In the genomic region with DNA sequence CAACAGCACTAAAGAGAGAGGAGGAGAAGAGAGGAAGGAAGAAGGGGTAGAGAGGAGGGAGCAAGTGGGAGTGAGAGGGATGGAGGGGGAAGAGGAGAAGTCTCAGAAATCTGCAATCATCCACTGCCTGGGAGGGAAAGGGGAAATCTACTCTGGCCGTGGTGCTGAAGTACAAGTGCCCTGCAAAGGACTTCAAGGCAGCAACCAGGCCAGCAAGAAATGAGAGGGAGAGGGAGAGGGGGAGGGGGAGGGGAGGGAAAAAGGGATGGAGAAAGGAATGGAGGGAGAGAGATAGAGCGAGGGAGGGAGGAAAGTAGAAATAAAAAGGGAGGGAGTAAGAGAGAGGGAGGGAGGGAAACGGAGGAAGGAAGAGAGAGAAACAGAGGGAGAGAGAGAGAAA, we compare ENCODE assay signal across 20 cellular contexts.
"Had no signal": no experiment of that assay in that cellular context is flagged by ENCODE, and none has a peak within 500 bp of the region (broad histone marks: within the 10 kb centered on the region; RNA-seq: fewer than 3 reads in every experiment).

No MANE protein-coding gene starts in this region.

- H3K9me3 ChIP-seq: adrenal gland, pancreas, transverse colon had no signal

- H3K4me3 ChIP-seq: adrenal gland, esophagus squamous epithelium, lung, pancreas, skin epidermis, transverse colon had no signal

- ATAC-seq: activated CD8-positive, alpha-beta T cell treated with anti-CD3 and anti-CD28 coated beads for 36 hours; activated T-cell treated with anti-CD3 and anti-CD28 coated beads, Interleukin-2, amount 50 U/mL, for 4 hours; left colon; pancreas had no signal

- DNase-seq: activated B cell treated with CpG ODN at 0.5 μM for 24 hours; activated CD4-positive, alpha-beta T cell treated with anti-CD3 and anti-CD28 coated beads for 48 hours; activated CD8-positive, alpha-beta T cell treated with anti-CD3 and anti-CD28 coated beads for 36 hours; activated effector memory CD4-positive, alpha-beta T cell treated with anti-CD3 and anti-CD28 coated beads, Interleukin-2, amount 50 U/mL, for 16 hours; activated T-cell treated with anti-CD3 and anti-CD28 coated beads, Interleukin-2, amount 50 U/mL, for 4 hours; adrenal gland; esophagus squamous epithelium; hypothalamus; left colon; midbrain; pancreas; retina; stimulated activated CD4-positive, alpha-beta T cell treated with anti-CD3 and anti-CD28 coated beads, Interleukin-15, amount 100 ng/mL, for 24 hours; stimulated activated CD4-positive, alpha-beta T cell treated with anti-CD3 and anti-CD28 coated beads, Interleukin-4, amount 100 ng/mL, for 1 hour; stimulated activated CD8-positive, alpha-beta memory T cell treated with anti-CD3 and anti-CD28 coated beads, Interleukin-4, amount 100 ng/mL, for 48 hours; stimulated activated naive CD4-positive, alpha-beta T cell treated with Interleukin-2 at 50 U/mL for 16 hours; substantia nigra; transverse colon had no signal

- H3K36me3 ChIP-seq: adrenal gland, esophagus squamous epithelium, pancreas, transverse colon had no signal

- H3K27me3 ChIP-seq: adrenal gland, pancreas had no signal

- H3K4me1 ChIP-seq: adrenal gland, esophagus squamous epithelium, pancreas had no signal

- H3K27ac ChIP-seq: adrenal gland, esophagus squamous epithelium, pancreas, skin epidermis, transverse colon had no signal
